9 cellular contexts compared by ENCODE assay signal in genomic region chr10:124864421-124865193, GRCh38.
DNase-seq lines count a peak whose midpoint lies in the region; ATAC-seq and TF ChIP-seq lines count a peak whose summit lies in the region.
"Had no signal": no experiment of that assay in that cellular context is flagged by ENCODE, and none has a peak within 500 bp of the region (broad histone marks: within the 10 kb centered on the region; RNA-seq: fewer than 3 reads in every experiment).

No MANE protein-coding gene starts in this region.

- H2AK5ac ChIP-seq in mesenchymal stem cell (ENCODE audit: low read length, severe bottlenecking) = no peak overlapping the region

- no peak overlapping the region for H3K4ac ChIP-seq in mesenchymal stem cell (ENCODE audit: low read depth in 1 of 2, low read length in 2 of 2)

- H3K27me3 ChIP-seq in PC-3 (ENCODE audit: low read length) (no peaks in the 10 kb centered on the region), osteoblast (ENCODE audit: insufficient read depth, low read length) (no peaks in the 10 kb centered on the region), mesenchymal stem cell (ENCODE audit: control insufficient read depth in 1 of 2, insufficient read depth in 1 of 2, low read length in 2 of 2) (peaks cover 0 to 35% of the 10 kb centered on the region in 2 experiments)

- no peak overlapping the region for H2BK120ac ChIP-seq in mesenchymal stem cell (ENCODE audit: low read depth, low read length)

- H3K36me3 ChIP-seq in PC-3 (ENCODE audit: low read depth, low read length) = no peaks in the 10 kb centered on the region
- no peaks in the 10 kb centered on the region for H3K36me3 ChIP-seq in osteoblast (ENCODE audit: insufficient read depth, low read length)
- H3K36me3 ChIP-seq in mesenchymal stem cell (ENCODE audit: control insufficient read depth in 1 of 2, insufficient read depth in 2 of 2, low read depth in 1 of 2, low read length in 2 of 2) = no peaks in the 10 kb centered on the region

- no peak overlapping the region for H4K91ac ChIP-seq in mesenchymal stem cell (ENCODE audit: low read length)

- POLR2A ChIA-PET in PC-3 (lab: Charles Lee; ENCODE audit: unreplicated experiment) = interaction anchor here (0.5 kb wide), 1 partner anchor 73 kb away, joined by 3 read pairs; the partner anchor contains the start of gene EEF1AKMT2

- H3K18ac ChIP-seq in mesenchymal stem cell (ENCODE audit: low read depth in 1 of 2, low read length in 2 of 2) = peak overlapping the region in 1 of 2 experiments; percentile 75

- H4K20me1 ChIP-seq in PC-3 (ENCODE audit: low read length) (no peaks in the 10 kb centered on the region), osteoblast (ENCODE audit: insufficient read depth, low read length) (no peaks in the 10 kb centered on the region)

- no peaks in the 10 kb centered on the region for H3F3A ChIP-seq in PC-3 (ENCODE audit: low read length, unreplicated experiment)

- TF ChIP-seq CTCF in PC-3 (conservative IDR thresholded peaks at IDR 0.05; ENCODE audit: low read depth, low read length) (no peak), osteoblast (IDR thresholded peaks at IDR 0.05; ENCODE audit: extremely low read depth, low read depth, low read length) (no peak)

- H3K9me3 ChIP-seq in PC-3 (ENCODE audit: low read length) (no peaks in the 10 kb centered on the region), osteoblast (ENCODE audit: low read depth, low read length) (no peaks in the 10 kb centered on the region), mesenchymal stem cell (ENCODE audit: control insufficient read depth, low read length) (no peaks in the 10 kb centered on the region)

- H3K9me2 ChIP-seq in PC-3 (replicated peaks; ENCODE audit: low read length) = no peaks in the 10 kb centered on the region

- H3K79me2 ChIP-seq in PC-3 (ENCODE audit: low read length) (no peaks in the 10 kb centered on the region), osteoblast (ENCODE audit: insufficient read depth, low read length) (no peaks in the 10 kb centered on the region)

- peak overlapping the region; percentile 58 for H3K27ac ChIP-seq in PC-3 (ENCODE audit: low read length)
- H3K27ac ChIP-seq in osteoblast (ENCODE audit: low read depth, low read length) = no peak overlapping the region
- H3K27ac ChIP-seq in mesenchymal stem cell (ENCODE audit: low read length, poor library complexity, severe bottlenecking) = no peak overlapping the region

- H4K8ac ChIP-seq in mesenchymal stem cell (ENCODE audit: low read length) = no peak overlapping the region

- H2BK12ac ChIP-seq in mesenchymal stem cell (ENCODE audit: low read length in 2 of 2) = no peak overlapping the region

- H3K4me1 ChIP-seq in PC-3 (ENCODE audit: insufficient read depth, low read length) (peaks cover 20% of the 10 kb centered on the region), osteoblast (ENCODE audit: insufficient read depth, low read length) (no peaks in the 10 kb centered on the region), mesenchymal stem cell (ENCODE audit: control insufficient read depth, insufficient read depth, low read depth, low read length) (peaks cover 8% of the 10 kb centered on the region)

- ATAC-seq in PC-3 = peak; percentile 99
- peak; percentile 98 for ATAC-seq in esophagus mucosa
- no peak for ATAC-seq in GM18519 (IDR thresholded peaks at IDR 0.05; ENCODE audit: low FRiP score, unreplicated experiment)
- ATAC-seq in GM21367 (IDR thresholded peaks at IDR 0.05; ENCODE audit: unreplicated experiment) = no peak

- intact Hi-C loops in PC-3 (cut with micrococcal nuclease) = no loop called here

- DNase-seq in ELR (ENCODE audit: low read depth) (peak; percentile 19), PC-3 (peak; percentile 91), osteoblast (ENCODE audit: insufficient read length, low spot score, missing footprints) (peak; percentile 61), DMS 273 treated with DMSO at 0.1 percent for 48 hours (lab: John Stamatoyannopoulos, UW) (no peak), mesenchymal stem cell (no peak)
- DNase-seq: DMS79 had no signal

- CTCF ChIA-PET in PC-3 (lab: Charles Lee) = interaction anchor here (0.6 kb wide), 1 partner anchor 124 kb away, joined by 3 read pairs; no protein-coding TSS in a partner anchor

- H3K4me3 ChIP-seq in PC-3 (ENCODE audit: low read length) (no peak overlapping the region), osteoblast (ENCODE audit: insufficient read depth, low read length) (no peak overlapping the region), mesenchymal stem cell (ENCODE audit: insufficient read depth in 1 of 2, low read depth in 1 of 2, low read length in 2 of 2) (no peak overlapping the region)

- peak overlapping the region; percentile 38 for H3K4me2 ChIP-seq in PC-3 (ENCODE audit: low read length)
- no peak overlapping the region for H3K4me2 ChIP-seq in osteoblast (ENCODE audit: insufficient read depth, low read length)
- no peak overlapping the region for H3K4me2 ChIP-seq in mesenchymal stem cell (ENCODE audit: low read length, poor library complexity, severe bottlenecking)

- no peak overlapping the region for H3K9ac ChIP-seq in PC-3 (ENCODE audit: low read length)
- H3K9ac ChIP-seq in mesenchymal stem cell (ENCODE audit: low read length) = no peak overlapping the region

- H2AFZ ChIP-seq in PC-3 (ENCODE audit: low read length) (peak overlapping the region; percentile 67), osteoblast (ENCODE audit: low read length) (no peak overlapping the region), mesenchymal stem cell (ENCODE audit: low read depth, low read length) (no peak overlapping the region)

- no peak overlapping the region for H2BK15ac ChIP-seq in mesenchymal stem cell (ENCODE audit: low read depth, poor library complexity, severe bottlenecking)

- H2BK5ac ChIP-seq in mesenchymal stem cell (ENCODE audit: low read depth, low read length, poor library complexity, severe bottlenecking) = no peak overlapping the region

- WGBS in mesenchymal stem cell = 70% methylated on average over 10 of the region's 10 CpGs

- no peak overlapping the region for H3K14ac ChIP-seq in mesenchymal stem cell (ENCODE audit: low read length in 2 of 2)

- no TSS peak for BruUV-seq in PC-3 (replicated peaks; lab: Mats Ljungman, UMichigan)

- H3K23ac ChIP-seq in mesenchymal stem cell (ENCODE audit: low read length in 2 of 2) = no peak overlapping the region

- no peaks in the 10 kb centered on the region for H3K79me1 ChIP-seq in mesenchymal stem cell (replicated peaks; ENCODE audit: low read length, poor library complexity, severe bottlenecking)

Comparison
In these comparisons a context has a peak if more than half of its experiments do, and no peak if none do; other contexts are left out.
1. DNase-seq: peak in ELR (single experiment), PC-3 (single experiment) and osteoblast (single experiment); none in DMS 273 treated with DMSO at 0.1 percent for 48 hours (single experiment) and mesenchymal stem cell (single experiment).
2. ATAC-seq: peak in PC-3 (single experiment) and esophagus mucosa (single experiment); none in GM18519 (single experiment) and GM21367 (single experiment).